In genomic region chr20:8255945-8256632, GRCh38 we compare ENCODE assay signal across 1 cellular context.
A peak's percentile ranks its signal among the peaks of the same experiment; 100 is the strongest.
TF ChIP-seq lines count a peak whose summit lies in the region.

No MANE protein-coding gene starts in this region.

TF ChIP-seq in HEK293, 187 proteins besides CTCF, POLR2A, EP300 and RAD21 (continued from another document):
- TF ChIP-seq, protein P1, sequence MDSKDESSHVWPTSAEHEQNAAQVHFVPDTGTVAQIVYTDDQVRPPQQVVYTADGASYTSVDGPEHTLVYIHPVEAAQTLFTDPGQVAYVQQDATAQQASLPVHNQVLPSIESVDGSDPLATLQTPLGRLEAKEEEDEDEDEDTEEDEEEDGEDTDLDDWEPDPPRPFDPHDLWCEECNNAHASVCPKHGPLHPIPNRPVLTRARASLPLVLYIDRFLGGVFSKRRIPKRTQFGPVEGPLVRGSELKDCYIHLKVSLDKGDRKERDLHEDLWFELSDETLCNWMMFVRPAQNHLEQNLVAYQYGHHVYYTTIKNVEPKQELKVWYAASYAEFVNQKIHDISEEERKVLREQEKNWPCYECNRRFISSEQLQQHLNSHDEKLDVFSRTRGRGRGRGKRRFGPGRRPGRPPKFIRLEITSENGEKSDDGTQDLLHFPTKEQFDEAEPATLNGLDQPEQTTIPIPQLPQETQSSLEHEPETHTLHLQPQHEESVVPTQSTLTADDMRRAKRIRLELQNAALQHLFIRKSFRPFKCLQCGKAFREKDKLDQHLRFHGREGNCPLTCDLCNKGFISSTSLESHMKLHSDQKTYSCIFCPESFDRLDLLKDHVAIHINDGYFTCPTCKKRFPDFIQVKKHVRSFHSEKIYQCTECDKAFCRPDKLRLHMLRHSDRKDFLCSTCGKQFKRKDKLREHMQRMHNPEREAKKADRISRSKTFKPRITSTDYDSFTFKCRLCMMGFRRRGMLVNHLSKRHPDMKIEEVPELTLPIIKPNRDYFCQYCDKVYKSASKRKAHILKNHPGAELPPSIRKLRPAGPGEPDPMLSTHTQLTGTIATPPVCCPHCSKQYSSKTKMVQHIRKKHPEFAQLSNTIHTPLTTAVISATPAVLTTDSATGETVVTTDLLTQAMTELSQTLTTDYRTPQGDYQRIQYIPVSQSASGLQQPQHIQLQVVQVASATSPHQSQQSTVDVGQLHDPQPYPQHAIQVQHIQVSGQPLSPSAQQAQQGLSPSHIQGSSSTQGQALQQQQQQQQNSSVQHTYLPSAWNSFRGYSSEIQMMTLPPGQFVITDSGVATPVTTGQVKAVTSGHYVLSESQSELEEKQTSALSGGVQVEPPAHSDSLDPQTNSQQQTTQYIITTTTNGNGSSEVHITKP (tag by site-specific recombination; IDR thresholded peaks at IDR 0.05): peak; percentile 42; the same call in 1 of the 2 replicates
- no peak for TF ChIP-seq ZNF791 (tag by site-specific recombination; IDR thresholded peaks at IDR 0.05)
- TF ChIP-seq ZBTB10 (tag by site-specific recombination; IDR thresholded peaks at IDR 0.05): no peak
